ENCODE assay signal across 29 cellular contexts in genomic region chr22:29334696-29335344, GRCh38. TPM values are rescaled to one million over a fixed set of nuclear protein-coding genes. Genes with fewer than 3 reads are reported as not detected.
DNase-seq lines count a peak whose midpoint lies in the region; ATAC-seq and TF ChIP-seq lines count a peak whose summit lies in the region.
"Had no signal": no experiment of that assay in that cellular context is flagged by ENCODE, and none has a peak within 500 bp of the region (broad histone marks: within the 10 kb centered on the region; RNA-seq: fewer than 3 reads in every experiment).

No MANE protein-coding gene starts in this region.

- H4K20me1 ChIP-seq in PC-3 (ENCODE audit: low read length) = peaks cover 5% of the 10 kb centered on the region; the same call in 1 of the 2 replicates

- H3K27ac ChIP-seq in PC-3 (ENCODE audit: low read length) = peak overlapping the region; percentile 77
- H3K27ac ChIP-seq: foreskin keratinocyte, left ventricle myocardium inferior, ovary, tibial artery had no signal

- H3K9me3 ChIP-seq in PC-3 (ENCODE audit: low read length) = no peaks in the 10 kb centered on the region
- H3K9me3 ChIP-seq: left ventricle myocardium inferior, ovary, tibial artery had no signal

- no peak overlapping the region for H3K9ac ChIP-seq in PC-3 (ENCODE audit: low read length)

- intact Hi-C loops in PC-3 (cut with micrococcal nuclease) = no loop called here
- intact Hi-C loops in Right ventricle myocardium superior (cut with DNase I) = no loop called here
- intact Hi-C loops in Calu3 (cut with micrococcal nuclease; ENCODE audit: unreplicated experiment) = no loop called here

- H3K27me3 ChIP-seq in PC-3 (ENCODE audit: low read length) = no peaks in the 10 kb centered on the region
- H3K27me3 ChIP-seq: foreskin keratinocyte, ovary, tibial artery had no signal

- CTCF ChIA-PET in PC-3 (lab: Charles Lee) = interaction anchor here (0.5 to 0.6 kb wide), 2 partner anchors 18 to 80 kb away, joined by 3 to 4 read pairs; no protein-coding TSS in a partner anchor
- CTCF ChIA-PET in Calu3 (lab: Charles Lee) = interaction anchor here (0.6 kb wide), 2 partner anchors 20 to 1717 kb away, joined by 3 to 10 read pairs; no protein-coding TSS in a partner anchor

- peaks cover 10% of the 10 kb centered on the region for H3K36me3 ChIP-seq in PC-3 (ENCODE audit: low read depth, low read length)
- H3K36me3 ChIP-seq: ovary had no signal

- no peak overlapping the region for H3K4me3 ChIP-seq in PC-3 (ENCODE audit: low read length)
- H3K4me3 ChIP-seq: GM12878, GM23338, left ventricle myocardium inferior, ovary, tibial artery had no signal

- peak overlapping the region; percentile 48 for H3K4me2 ChIP-seq in PC-3 (ENCODE audit: low read length)
- H3K4me2 ChIP-seq: GM23338 had no signal

- H3K4me3 Mint-ChIP-seq in chondrocyte (ENCODE audit: unreplicated experiment) (no peak overlapping the region), immature natural killer cell (no peak overlapping the region), Calu3 (ENCODE audit: low read depth, unreplicated experiment) (no peak overlapping the region)
- no peak overlapping the region for H3K4me3 Mint-ChIP-seq in stimulated activated effector memory CD8-positive, alpha-beta T cell treated with anti-CD3 and anti-CD28 coated beads, Interleukin-12 subunit alpha, Interleukin-12 subunit beta, amount 100 ng/mL, for 72 hours
- H3K4me3 Mint-ChIP-seq: activated B cell treated with CpG ODN at 0.5 μM for 24 hours; activated naive CD8-positive, alpha-beta T cell treated with anti-CD3 and anti-CD28 coated beads for 36 hours; effector memory CD8-positive, alpha-beta T cell; GM23338; naive thymus-derived CD8-positive, alpha-beta T cell; stimulated activated naive CD8-positive, alpha-beta T cell treated with anti-CD3 and anti-CD28 coated beads, Interleukin-15, Interleukin-2, amounts not matched to agents 100 ng/mL and 50 ng/mL, for 24 hours had no signal

- H3K27ac Mint-ChIP-seq in chondrocyte (ENCODE audit: unreplicated experiment) (peak overlapping the region; percentile 51), immature natural killer cell (peak overlapping the region in 1 of 6 donors; percentile 74), Calu3 (ENCODE audit: unreplicated experiment) (no peak overlapping the region)
- H3K27ac Mint-ChIP-seq in stimulated activated effector memory CD8-positive, alpha-beta T cell treated with anti-CD3 and anti-CD28 coated beads, Interleukin-12 subunit alpha, Interleukin-12 subunit beta, amount 100 ng/mL, for 72 hours = peak overlapping the region; percentile 84
- H3K27ac Mint-ChIP-seq: activated B cell treated with CpG ODN at 0.5 μM for 24 hours; activated naive CD8-positive, alpha-beta T cell treated with anti-CD3 and anti-CD28 coated beads for 36 hours; GM23338; stimulated activated naive CD8-positive, alpha-beta T cell treated with anti-CD3 and anti-CD28 coated beads, Interleukin-15, Interleukin-2, amounts not matched to agents 100 ng/mL and 50 ng/mL, for 24 hours had no signal

- H3K9me3 Mint-ChIP-seq in chondrocyte (ENCODE audit: low read depth) (no peaks in the 10 kb centered on the region), immature natural killer cell (no peaks in the 10 kb centered on the region), Calu3 (ENCODE audit: low read depth, unreplicated experiment) (no peaks in the 10 kb centered on the region)
- no peaks in the 10 kb centered on the region for H3K9me3 Mint-ChIP-seq in stimulated activated effector memory CD8-positive, alpha-beta T cell treated with anti-CD3 and anti-CD28 coated beads, Interleukin-12 subunit alpha, Interleukin-12 subunit beta, amount 100 ng/mL, for 72 hours
- H3K9me3 Mint-ChIP-seq: activated B cell treated with CpG ODN at 0.5 μM for 24 hours; activated naive CD8-positive, alpha-beta T cell treated with anti-CD3 and anti-CD28 coated beads for 36 hours; effector memory CD8-positive, alpha-beta T cell; GM23338; naive thymus-derived CD8-positive, alpha-beta T cell; stimulated activated naive CD8-positive, alpha-beta T cell treated with anti-CD3 and anti-CD28 coated beads, Interleukin-15, Interleukin-2, amounts not matched to agents 100 ng/mL and 50 ng/mL, for 24 hours had no signal

- TF ChIP-seq CTCF in PC-3 (conservative IDR thresholded peaks at IDR 0.05; ENCODE audit: low read depth, low read length) = no peak
- TF ChIP-seq CTCF in chondrocyte (IDR thresholded peaks at IDR 0.05) = no peak
- no peak for TF ChIP-seq CTCF in Calu3 (IDR thresholded peaks at IDR 0.05; ENCODE audit: unreplicated experiment)

- peaks cover 29% of the 10 kb centered on the region for H3K4me1 ChIP-seq in PC-3 (ENCODE audit: insufficient read depth, low read length)

- POLR2A ChIA-PET in PC-3 (lab: Charles Lee; ENCODE audit: unreplicated experiment) = interaction anchor here (0.6 kb wide), 1 partner anchor 28 kb away, joined by 4 read pairs; no protein-coding TSS in a partner anchor

- ATAC-seq in PC-3 = peak; percentile 84
- no peak for ATAC-seq in stimulated activated effector memory CD8-positive, alpha-beta T cell treated with anti-CD3 and anti-CD28 coated beads, Interleukin-12 subunit alpha, Interleukin-12 subunit beta, amount 100 ng/mL, for 72 hours
- ATAC-seq in Right ventricle myocardium superior (ENCODE audit: poor library complexity) = no peak
- ATAC-seq: effector memory CD8-positive, alpha-beta T cell; foreskin keratinocyte; GM12878; GM23338; naive thymus-derived CD8-positive, alpha-beta T cell; right cardiac atrium; Right ventricle myocardium inferior had no signal

- H3K9me2 ChIP-seq in PC-3 (replicated peaks; ENCODE audit: low read length) = no peaks in the 10 kb centered on the region

- BruUV-seq in PC-3 (replicated peaks; lab: Mats Ljungman, UMichigan) (no TSS peak), Calu3 (replicated peaks; lab: Mats Ljungman, UMichigan) (no TSS peak)

- H3K27me3 Mint-ChIP-seq in chondrocyte (ENCODE audit: low read depth) (no peaks in the 10 kb centered on the region), immature natural killer cell (ENCODE audit: low read depth in 3 of 3) (peaks cover 0 to 3% (median 2%) of the 10 kb centered on the region in 3 donors), Calu3 (ENCODE audit: unreplicated experiment) (no peaks in the 10 kb centered on the region)
- H3K27me3 Mint-ChIP-seq: activated B cell treated with CpG ODN at 0.5 μM for 24 hours; activated naive CD8-positive, alpha-beta T cell treated with anti-CD3 and anti-CD28 coated beads for 36 hours; effector memory CD8-positive, alpha-beta T cell; naive thymus-derived CD8-positive, alpha-beta T cell; stimulated activated naive CD8-positive, alpha-beta T cell treated with anti-CD3 and anti-CD28 coated beads, Interleukin-15, Interleukin-2, amounts not matched to agents 100 ng/mL and 50 ng/mL, for 24 hours had no signal

- H3K4me1 Mint-ChIP-seq in chondrocyte (ENCODE audit: low read depth) (peaks cover 15% of the 10 kb centered on the region), immature natural killer cell (no peaks in the 10 kb centered on the region), Calu3 (ENCODE audit: low read depth, unreplicated experiment) (no peaks in the 10 kb centered on the region)
- H3K4me1 Mint-ChIP-seq in stimulated activated effector memory CD8-positive, alpha-beta T cell treated with anti-CD3 and anti-CD28 coated beads, Interleukin-12 subunit alpha, Interleukin-12 subunit beta, amount 100 ng/mL, for 72 hours = no peaks in the 10 kb centered on the region
- H3K4me1 Mint-ChIP-seq: activated B cell treated with CpG ODN at 0.5 μM for 24 hours; activated naive CD8-positive, alpha-beta T cell treated with anti-CD3 and anti-CD28 coated beads for 36 hours had no signal

- DNase-seq in HT1080 (ENCODE audit: low read depth) (peak; percentile 41), PC-3 (peak; percentile 81), chondrocyte (ENCODE audit: low spot score) (no peak), immature natural killer cell (no peak), Right ventricle myocardium superior (no peak), Calu3 (no peak)
- DNase-seq in stimulated activated effector memory CD8-positive, alpha-beta T cell treated with anti-CD3 and anti-CD28 coated beads, Interleukin-12 subunit alpha, Interleukin-12 subunit beta, amount 100 ng/mL, for 72 hours (ENCODE audit: low spot score in 2 of 2) = no peak
- DNase-seq: activated B cell treated with CpG ODN at 0.5 μM for 24 hours; activated naive CD8-positive, alpha-beta T cell treated with anti-CD3 and anti-CD28 coated beads for 36 hours; DND-41; effector memory CD8-positive, alpha-beta T cell; foreskin keratinocyte; hippocampal formation; KG1; left ventricle myocardium inferior; midbrain; naive thymus-derived CD8-positive, alpha-beta T cell; NCI-H1694; NCI-H2171 treated with DMSO at 0.1 percent for 48 hours; NCI-H748 treated with DMSO at 0.1 percent for 48 hours; ovary; stimulated activated CD4-positive, alpha-beta T cell treated with anti-CD3 and anti-CD28 coated beads, Interleukin-4, amount 100 ng/mL, for 24 hours; SW 1271; tibial artery had no signal

- peaks cover 40% of the 10 kb centered on the region for H3K36me3 Mint-ChIP-seq in chondrocyte (ENCODE audit: low read depth)
- peaks cover 55% of the 10 kb centered on the region for H3K36me3 Mint-ChIP-seq in stimulated activated effector memory CD8-positive, alpha-beta T cell treated with anti-CD3 and anti-CD28 coated beads, Interleukin-12 subunit alpha, Interleukin-12 subunit beta, amount 100 ng/mL, for 72 hours
- H3K36me3 Mint-ChIP-seq in immature natural killer cell = peaks cover 4 to 25% (median 9%) of the 10 kb centered on the region in 3 donors
- peaks cover 35% of the 10 kb centered on the region for H3K36me3 Mint-ChIP-seq in Calu3 (ENCODE audit: insufficient read depth, unreplicated experiment)

- peaks cover 9% of the 10 kb centered on the region for H3F3A ChIP-seq in PC-3 (ENCODE audit: low read length, unreplicated experiment)

- no peak overlapping the region for H2AFZ ChIP-seq in PC-3 (ENCODE audit: low read length)
- H2AFZ ChIP-seq: GM23338 had no signal

- no peaks in the 10 kb centered on the region for H3K79me2 ChIP-seq in PC-3 (ENCODE audit: low read length)

RNA-seq across cellular contexts. Expression of gene RASL10A, which starts 19.3 kb away (rescaled TPM):
- total RNA-seq in HT1080 (2014; rRNA removed; shearing (Covaris generic)) = 1.5 and 3.6 TPM in 2 replicates
- 0.34 TPM in 1 of 2 replicates, not detected in the other for polyA plus RNA-seq in HT1080 (2015; cell fraction: cytosol; rRNA removed)
- 2.2 and 3.7 TPM in 2 replicates for polyA plus RNA-seq in HT1080 (2015; cell fraction: nucleus; rRNA removed)
- total RNA-seq in PC-3 (2014; rRNA removed) (1.4 TPM in 1 of 2 replicates, not detected in the other), chondrocyte (0.27 to 1.2 TPM (median 0.31 TPM) in 3 replicates), Right ventricle myocardium superior (1.3 TPM), Calu3 (2022) (1.6 and 2.2 TPM in 2 replicates)
- polyA plus RNA-seq in immature natural killer cell = not detected
- total RNA-seq: foreskin keratinocyte had no signal
- polyA plus RNA-seq: foreskin keratinocyte; naive thymus-derived CD8-positive, alpha-beta T cell had no signal

RNA-seq across cellular contexts. Expression of gene GAS2L1, which starts 28.4 kb away (rescaled TPM):
- total RNA-seq in HT1080 (2014; rRNA removed; shearing (Covaris generic)) = 52.7 and 57.5 TPM in 2 replicates
- polyA plus RNA-seq in HT1080 (2015; cell fraction: cytosol; rRNA removed) = 63.9 and 80.1 TPM in 2 replicates
- polyA plus RNA-seq in HT1080 (2015; cell fraction: nucleus; rRNA removed) = 72.7 and 81.9 TPM in 2 replicates
- 58.4 and 75.7 TPM in 2 replicates for total RNA-seq in PC-3 (2014; rRNA removed)
- total RNA-seq in chondrocyte = 34.5 to 35.6 TPM (median 34.8 TPM) in 3 replicates
- 1 to 10 TPM in 1 of 3 donors, under 1 TPM in 1, not detected in 1; 0.26 to 1.2 TPM for polyA plus RNA-seq in immature natural killer cell
- total RNA-seq in Right ventricle myocardium superior = 24.4 TPM
- total RNA-seq in Calu3 (2022) = 16.6 and 16.9 TPM in 2 replicates
- total RNA-seq: activated B cell treated with CpG ODN at 0.5 μM for 24 hours; naive thymus-derived CD8-positive, alpha-beta T cell had no signal

RNA-seq across cellular contexts. Expression of gene AP1B1, which starts 53.5 kb away (rescaled TPM):
- 88.1 and 116 TPM in 2 replicates for total RNA-seq in HT1080 (2014; rRNA removed; shearing (Covaris generic))
- 55.8 and 58.0 TPM in 2 replicates for polyA plus RNA-seq in HT1080 (2015; cell fraction: cytosol; rRNA removed)
- 80.6 and 81.4 TPM in 2 replicates for polyA plus RNA-seq in HT1080 (2015; cell fraction: nucleus; rRNA removed)
- total RNA-seq in PC-3 (2014; rRNA removed) (81.2 and 96.4 TPM in 2 replicates), chondrocyte (42.0 to 55.6 TPM (median 45.7 TPM) in 3 replicates), Right ventricle myocardium superior (25.6 TPM), Calu3 (2022) (88.9 and 92.7 TPM in 2 replicates)
- 10 to 100 TPM; 11.8 to 32.4 (median 12.1) TPM for polyA plus RNA-seq in immature natural killer cell

Comparison
In these comparisons a context has a peak if more than half of its experiments do, and no peak if none do; other contexts are left out.
1. DNase-seq: peak in HT1080 (single experiment) and PC-3 (single experiment); none in chondrocyte (single experiment), stimulated activated effector memory CD8-positive, alpha-beta T cell treated with anti-CD3 and anti-CD28 coated beads, Interleukin-12 subunit alpha, Interleukin-12 subunit beta, amount 100 ng/mL, for 72 hours (0 of 2), immature natural killer cell (0 of 3), Right ventricle myocardium superior (single experiment) and Calu3 (single experiment).